In the genomic region with DNA sequence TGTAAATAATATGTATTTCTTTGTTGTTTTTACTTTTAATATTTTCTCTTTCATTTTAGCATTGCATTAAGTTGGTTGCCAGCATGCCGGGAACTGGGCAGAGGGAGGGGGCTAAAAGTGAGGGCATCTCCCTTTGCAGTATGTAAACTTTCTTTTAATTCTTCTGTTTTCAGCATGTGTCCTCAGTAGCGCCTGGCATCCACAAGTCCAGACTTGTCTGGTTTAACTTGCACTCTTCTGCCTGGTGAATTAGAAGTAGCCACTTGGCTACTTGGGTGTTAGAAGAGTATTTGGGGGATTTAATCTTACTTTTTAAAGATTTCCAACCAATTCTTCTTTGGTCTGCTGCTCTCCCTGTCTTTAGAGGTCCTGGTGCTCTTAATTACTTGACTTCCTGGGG, we compare ENCODE assay signal across 19 cellular contexts.
DNase-seq lines count a peak whose midpoint lies in the region; ATAC-seq, FAIRE-seq and TF ChIP-seq lines count a peak whose summit lies in the region.
"Had no signal": no experiment of that assay in that cellular context is flagged by ENCODE, and none has a peak within 500 bp of the region (broad histone marks: within the 10 kb centered on the region; RNA-seq: fewer than 3 reads in every experiment).

No MANE protein-coding gene starts in this region.

- H3K36me3 ChIP-seq in HUES64 (ENCODE audit: insufficient read depth, low read length) (no peaks in the 10 kb centered on the region), RWPE2 (ENCODE audit: low read depth) (no peaks in the 10 kb centered on the region)
- H3K36me3 ChIP-seq: BLaER1 had no signal

- H3K27ac ChIP-seq in HUES64 (ENCODE audit: low read depth, low read length) (no peak overlapping the region), RWPE2 (ENCODE audit: poor library complexity, severe bottlenecking) (no peak overlapping the region)
- H3K27ac ChIP-seq: BLaER1 had no signal

- H3K4me3 ChIP-seq in HUES64 (ENCODE audit: low read length) (no peak overlapping the region), RWPE2 (ENCODE audit: severe bottlenecking) (no peak overlapping the region)
- H3K4me3 ChIP-seq: BLaER1 had no signal

- peak; percentile 40; the same call in 1 of the 3 replicates for ATAC-seq in RWPE2 (ENCODE audit: low read depth)
- ATAC-seq in memory B cell (ENCODE audit: low read depth), result no peak
- ATAC-seq in GM19351 (IDR thresholded peaks at IDR 0.05; ENCODE audit: unreplicated experiment), result no peak
- ATAC-seq in HG03280 (IDR thresholded peaks at IDR 0.05; ENCODE audit: unreplicated experiment), result no peak
- ATAC-seq: HepG2, T-helper 17 cell had no signal

- peaks cover 10% of the 10 kb centered on the region; the same call in 1 of the 2 replicates for H3K9me3 ChIP-seq in HUES64 (ENCODE audit: insufficient read depth, low read depth, low read length)
- H3K9me3 ChIP-seq in RWPE2 (ENCODE audit: severe bottlenecking), result no peaks in the 10 kb centered on the region
- H3K9me3 ChIP-seq: BLaER1 had no signal

- TF ChIP-seq CTCF in RWPE2 (IDR thresholded peaks at IDR 0.05; ENCODE audit: poor library complexity, severe bottlenecking), result no peak

- H3K4me1 ChIP-seq in HUES64 (ENCODE audit: insufficient read depth, low read length) (no peaks in the 10 kb centered on the region), RWPE2 (ENCODE audit: insufficient read depth, poor library complexity, severe bottlenecking) (peaks cover 7% of the 10 kb centered on the region)

- peak overlapping the region; percentile 2 for H3K27ac Mint-ChIP-seq in memory B cell
- H3K27ac Mint-ChIP-seq: CD8-positive, alpha-beta memory T cell; T-helper 17 cell had no signal

- H3K36me3 Mint-ChIP-seq in memory B cell, result no peaks in the 10 kb centered on the region

- H3K4me1 Mint-ChIP-seq in memory B cell, result peaks cover 39% of the 10 kb centered on the region
- H3K4me1 Mint-ChIP-seq: CD8-positive, alpha-beta memory T cell had no signal

- no peaks in the 10 kb centered on the region for H3K27me3 Mint-ChIP-seq in memory B cell

- no peak overlapping the region for H3K4me3 Mint-ChIP-seq in memory B cell
- H3K4me3 Mint-ChIP-seq: CD8-positive, alpha-beta memory T cell; T-helper 17 cell had no signal

- WGBS in HUES64, result 88% methylated on average over 2 of the region's 2 CpGs

- DNase-seq in GM18507 (ENCODE audit: extremely low spot score, insufficient read length, low read depth) (no peak), RWPE2 (ENCODE audit: low spot score) (no peak), memory B cell (ENCODE audit: low spot score in 2 of 2) (no peak), AG08396 (ENCODE audit: low spot score) (no peak)
- DNase-seq: CD8-positive, alpha-beta memory T cell; EL; Karpas-422; NCI-H1436 treated with DMSO at 0.1 percent for 48 hours; NCI-H2081 treated with DMSO at 0.1 percent for 48 hours; NCI-H226; NCI-H526; NK-92 treated with Interleukin-12 subunit alpha and Interleukin-12 subunit beta, amount 100 ng/mL, for 24 hours; Right ventricle myocardium superior; T-helper 17 cell had no signal

- FAIRE-seq in GM18507 (lab: Jason Lieb, UNC), result peak; percentile 46
- FAIRE-seq: HepG2 had no signal

- H3K27me3 ChIP-seq in HUES64 (ENCODE audit: insufficient read depth, low read length) (no peaks in the 10 kb centered on the region), RWPE2 (ENCODE audit: insufficient read depth, poor library complexity, severe bottlenecking) (no peaks in the 10 kb centered on the region)
- H3K27me3 ChIP-seq: BLaER1 had no signal

- H3K9ac ChIP-seq in HUES64 (ENCODE audit: low read depth, low read length), result 0 out of 2 replicates have a peak overlapping the region, but pooled peaks have one; percentile 5
- H3K9ac ChIP-seq: BLaER1 had no signal

- H3K9me3 Mint-ChIP-seq in memory B cell, result peaks cover 2% of the 10 kb centered on the region
